21 cellular contexts compared by ENCODE assay signal in the genomic region with DNA sequence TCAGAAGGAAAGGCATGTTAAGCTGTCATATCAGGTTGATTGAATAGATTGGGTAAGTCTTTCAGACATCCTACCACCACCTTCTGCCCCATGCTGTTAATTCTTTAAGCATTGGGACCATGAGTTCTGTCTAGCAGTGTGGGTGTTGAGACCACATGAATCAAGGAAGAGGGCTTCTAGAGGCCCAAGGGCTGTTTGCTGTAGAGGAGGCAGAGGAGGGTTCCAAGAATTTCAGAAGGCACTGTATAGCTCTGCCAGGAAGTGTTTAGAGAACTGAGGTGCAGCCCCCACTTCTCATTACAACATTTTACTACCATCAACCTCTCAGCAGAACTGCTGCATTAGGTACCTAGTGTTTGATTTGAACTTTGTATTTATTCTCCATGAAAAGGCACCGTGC.
DNase-seq lines count a peak whose midpoint lies in the region; ATAC-seq and TF ChIP-seq lines count a peak whose summit lies in the region.
"Had no signal": no experiment of that assay in that cellular context is flagged by ENCODE, and none has a peak within 500 bp of the region (broad histone marks: within the 10 kb centered on the region; RNA-seq: fewer than 3 reads in every experiment).

No MANE protein-coding gene starts in this region.

- H3K27ac ChIP-seq in CD8-positive, alpha-beta memory T cell (ENCODE audit: low read depth, low read length): no peak overlapping the region
- no peak overlapping the region for H3K27ac ChIP-seq in spleen
- H3K27ac ChIP-seq: 22Rv1, KMS-11, PC-9 had no signal

- peak overlapping the region in 5 of 8 donors; percentile 18 to 79 (median 26) for H3K27ac Mint-ChIP-seq in CD8-positive, alpha-beta memory T cell
- peak overlapping the region; percentile 69 for H3K27ac Mint-ChIP-seq in activated CD8-positive, alpha-beta T cell treated with anti-CD3 and anti-CD28 coated beads, Interleukin-2, amount 10 ng/mL, durations not matched to agents 7 days and 5 days
- H3K27ac Mint-ChIP-seq in stimulated activated effector memory CD8-positive, alpha-beta T cell treated with anti-CD3 and anti-CD28 coated beads, Interleukin-12 subunit alpha, Interleukin-12 subunit beta, amount 100 ng/mL, for 72 hours: no peak overlapping the region
- H3K27ac Mint-ChIP-seq: B cell had no signal

- 76 to 91% (median 82%) methylated on average over 1 of the region's 1 CpG for WGBS in spleen, 5 donors

- H3K36me3 Mint-ChIP-seq in CD8-positive, alpha-beta memory T cell: peaks cover 0 to 12% (median 2%) of the 10 kb centered on the region in 3 donors
- peaks cover 2% of the 10 kb centered on the region for H3K36me3 Mint-ChIP-seq in activated CD8-positive, alpha-beta T cell treated with anti-CD3 and anti-CD28 coated beads, Interleukin-2, amount 10 ng/mL, durations not matched to agents 7 days and 5 days (ENCODE audit: low read depth)
- no peaks in the 10 kb centered on the region for H3K36me3 Mint-ChIP-seq in stimulated activated effector memory CD8-positive, alpha-beta T cell treated with anti-CD3 and anti-CD28 coated beads, Interleukin-12 subunit alpha, Interleukin-12 subunit beta, amount 100 ng/mL, for 72 hours
- H3K36me3 Mint-ChIP-seq: CD4-positive, CD25-positive, alpha-beta regulatory T cell had no signal

- no peaks in the 10 kb centered on the region for H3K4me1 ChIP-seq in CD8-positive, alpha-beta memory T cell (ENCODE audit: insufficient read depth, low read length)
- H3K4me1 ChIP-seq in spleen: no peaks in the 10 kb centered on the region

- TF ChIP-seq CTCF in spleen (IDR thresholded peaks at IDR 0.05 in 8 of 11, conservative IDR thresholded peaks at IDR 0.05 in 3 of 11): no peak

- peak; percentile 85 for ATAC-seq in activated CD8-positive, alpha-beta T cell treated with anti-CD3 and anti-CD28 coated beads, Interleukin-2, amount 10 ng/mL, durations not matched to agents 7 days and 5 days
- ATAC-seq in stimulated activated effector memory CD8-positive, alpha-beta T cell treated with anti-CD3 and anti-CD28 coated beads, Interleukin-12 subunit alpha, Interleukin-12 subunit beta, amount 100 ng/mL, for 72 hours: peak; percentile 67
- ATAC-seq: HCT116 had no signal

- no peak for TF ChIP-seq POLR2A in spleen (IDR thresholded peaks at IDR 0.05)

- H3K4me3 ChIP-seq in CD8-positive, alpha-beta memory T cell (ENCODE audit: low read length): no peak overlapping the region
- H3K4me3 ChIP-seq in spleen: no peak overlapping the region
- H3K4me3 ChIP-seq: PC-9 had no signal

- H3K9me3 Mint-ChIP-seq in CD8-positive, alpha-beta memory T cell: peaks cover 0 to 5% (median 0%) of the 10 kb centered on the region in 5 donors
- H3K9me3 Mint-ChIP-seq in activated CD8-positive, alpha-beta T cell treated with anti-CD3 and anti-CD28 coated beads, Interleukin-2, amount 10 ng/mL, durations not matched to agents 7 days and 5 days (ENCODE audit: insufficient read depth): no peaks in the 10 kb centered on the region
- H3K9me3 Mint-ChIP-seq in stimulated activated effector memory CD8-positive, alpha-beta T cell treated with anti-CD3 and anti-CD28 coated beads, Interleukin-12 subunit alpha, Interleukin-12 subunit beta, amount 100 ng/mL, for 72 hours: peaks cover 4% of the 10 kb centered on the region

- no peaks in the 10 kb centered on the region for H3K36me3 ChIP-seq in CD8-positive, alpha-beta memory T cell (ENCODE audit: insufficient read depth, low read length)
- no peaks in the 10 kb centered on the region for H3K36me3 ChIP-seq in spleen

- DNase-seq in NCI-H82 (lab: John Stamatoyannopoulos, UW) (peak; percentile 52), NCI-H82 treated with DMSO at 0.1 percent for 48 hours (lab: John Stamatoyannopoulos, UW; ENCODE audit: unreplicated experiment) (no peak), spleen (no peak), NCI-H510A treated with DMSO at 0.1 percent for 48 hours (lab: John Stamatoyannopoulos, UW) (no peak)
- no peak for DNase-seq in CD8-positive, alpha-beta memory T cell
- peak; percentile 54 for DNase-seq in activated CD8-positive, alpha-beta T cell treated with anti-CD3 and anti-CD28 coated beads, Interleukin-2, amount 10 ng/mL, durations not matched to agents 7 days and 5 days
- no peak for DNase-seq in stimulated activated effector memory CD8-positive, alpha-beta T cell treated with anti-CD3 and anti-CD28 coated beads, Interleukin-12 subunit alpha, Interleukin-12 subunit beta, amount 100 ng/mL, for 72 hours (ENCODE audit: low spot score in 2 of 2)
- no peak for DNase-seq in stimulated activated naive CD4-positive, alpha-beta T cell (lab: John Stamatoyannopoulos, UW)
- DNase-seq: GOT3, NCI-H1417, NCI-H187, NCI-H2107, NCI-H510A, NCI-H774, PC-9, SIG-M5 had no signal

- H3K27me3 ChIP-seq in CD8-positive, alpha-beta memory T cell (ENCODE audit: insufficient read depth, low read length, poor library complexity, severe bottlenecking): no peaks in the 10 kb centered on the region
- H3K27me3 ChIP-seq in spleen (replicated peaks in 1 of 7): no peaks in the 10 kb centered on the region

- peak overlapping the region in 1 of 7 donors; percentile 29 for H3K4me3 Mint-ChIP-seq in CD8-positive, alpha-beta memory T cell
- H3K4me3 Mint-ChIP-seq in activated CD8-positive, alpha-beta T cell treated with anti-CD3 and anti-CD28 coated beads, Interleukin-2, amount 10 ng/mL, durations not matched to agents 7 days and 5 days: peak overlapping the region; percentile 23
- no peak overlapping the region for H3K4me3 Mint-ChIP-seq in stimulated activated effector memory CD8-positive, alpha-beta T cell treated with anti-CD3 and anti-CD28 coated beads, Interleukin-12 subunit alpha, Interleukin-12 subunit beta, amount 100 ng/mL, for 72 hours
- H3K4me3 Mint-ChIP-seq: B cell had no signal

- intact Hi-C loops in spleen (cut with DNase I; ENCODE audit: low total_unique reads): no loop called here

- peaks cover 31 to 49% (median 32%) of the 10 kb centered on the region in 3 donors for H3K4me1 Mint-ChIP-seq in CD8-positive, alpha-beta memory T cell
- peaks cover 51% of the 10 kb centered on the region for H3K4me1 Mint-ChIP-seq in activated CD8-positive, alpha-beta T cell treated with anti-CD3 and anti-CD28 coated beads, Interleukin-2, amount 10 ng/mL, durations not matched to agents 7 days and 5 days (ENCODE audit: low read depth)
- H3K4me1 Mint-ChIP-seq in stimulated activated effector memory CD8-positive, alpha-beta T cell treated with anti-CD3 and anti-CD28 coated beads, Interleukin-12 subunit alpha, Interleukin-12 subunit beta, amount 100 ng/mL, for 72 hours: peaks cover 49% of the 10 kb centered on the region
- H3K4me1 Mint-ChIP-seq: B cell had no signal

- H3K9me3 ChIP-seq in CD8-positive, alpha-beta memory T cell (ENCODE audit: low read length): no peaks in the 10 kb centered on the region
- H3K9me3 ChIP-seq in spleen: no peaks in the 10 kb centered on the region

- H3K27me3 Mint-ChIP-seq in CD8-positive, alpha-beta memory T cell: peaks cover 0 to 5% of the 10 kb centered on the region in 2 donors
- H3K27me3 Mint-ChIP-seq in activated CD8-positive, alpha-beta T cell treated with anti-CD3 and anti-CD28 coated beads, Interleukin-2, amount 10 ng/mL, durations not matched to agents 7 days and 5 days (ENCODE audit: low read depth): peaks cover 5% of the 10 kb centered on the region
- H3K27me3 Mint-ChIP-seq: B cell; CD4-positive, CD25-positive, alpha-beta regulatory T cell had no signal

- CTCF ChIA-PET in CD8-positive, alpha-beta memory T cell (lab: Charles Lee): no interaction called here
- CTCF ChIA-PET in activated CD8-positive, alpha-beta T cell treated with anti-CD3 and anti-CD28 coated beads, Interleukin-2, amount 10 ng/mL, durations not matched to agents 7 days and 5 days (lab: Charles Lee): no interaction called here

- POLR2A ChIA-PET in CD8-positive, alpha-beta memory T cell (lab: Charles Lee): no interaction called here
- POLR2A ChIA-PET in activated CD8-positive, alpha-beta T cell treated with anti-CD3 and anti-CD28 coated beads, Interleukin-2, amount 10 ng/mL, durations not matched to agents 7 days and 5 days (lab: Charles Lee): no interaction called here

Comparison
In these comparisons a context has a peak if more than half of its experiments do, and no peak if none do; other contexts are left out.
1. DNase-seq: peak in NCI-H82 (single experiment) and activated CD8-positive, alpha-beta T cell treated with anti-CD3 and anti-CD28 coated beads, Interleukin-2, amount 10 ng/mL, durations not matched to agents 7 days and 5 days (single experiment); none in NCI-H82 treated with DMSO at 0.1 percent for 48 hours (single experiment), CD8-positive, alpha-beta memory T cell (0 of 5), stimulated activated effector memory CD8-positive, alpha-beta T cell treated with anti-CD3 and anti-CD28 coated beads, Interleukin-12 subunit alpha, Interleukin-12 subunit beta, amount 100 ng/mL, for 72 hours (0 of 2), spleen (single experiment), stimulated activated naive CD4-positive, alpha-beta T cell (0 of 6) and NCI-H510A treated with DMSO at 0.1 percent for 48 hours (single experiment).